In genomic region chr4:6709230-6710114, GRCh38 we compare ENCODE assay signal across 1 cellular context.
TF ChIP-seq lines count a peak whose summit lies in the region.

TSS of gene MRFAP1L1 (minus strand) at chr4:6709865. CDS start at chr4:6709629, 236 bp downstream.

TF ChIP-seq in HepG2, 621 proteins besides CTCF, POLR2A, EP300 and RAD21 (continued from another document and continues in another):
- TF ChIP-seq LRRFIP1 (CRISPR knock-in tag; conservative IDR thresholded peaks at IDR 0.05) (no peak), SMAD3 (CRISPR knock-in tag; IDR thresholded peaks at IDR 0.05) (peak; percentile 43), RBM22 (optimal IDR thresholded peaks at IDR 0.05; ENCODE audit: low read length) (no peak), PLRG1 (conservative IDR thresholded peaks at IDR 0.05) (no peak), ZBTB25 (CRISPR knock-in tag; IDR thresholded peaks at IDR 0.05) (peak; percentile 45; the same call in 1 of the 2 replicates), MZF1 (CRISPR knock-in tag; IDR thresholded peaks at IDR 0.05; ENCODE audit: borderline replicate concordance) (no peak), THAP8 (CRISPR knock-in tag; IDR thresholded peaks at IDR 0.05; ENCODE audit: borderline replicate concordance) (no peak), FOXC1 (CRISPR knock-in tag; IDR thresholded peaks at IDR 0.05; ENCODE audit: borderline replicate concordance) (no peak), ZNF263 (CRISPR knock-in tag; IDR thresholded peaks at IDR 0.05) (no peak), GATA4 (IDR thresholded peaks at IDR 0.05; ENCODE audit: borderline replicate concordance, low read depth) (no peak), HNRNPLL (IDR thresholded peaks at IDR 0.05; ENCODE audit: low read depth, low read length, poor library complexity, severe bottlenecking) (peak; percentile 62), ZNF609 (CRISPR knock-in tag; IDR thresholded peaks at IDR 0.05; ENCODE audit: borderline replicate concordance) (no peak), KDM2A (CRISPR knock-in tag; IDR thresholded peaks at IDR 0.05; ENCODE audit: borderline replicate concordance, low read depth) (no peak; the same call in 1 of the 2 replicates), ZFP90 (CRISPR knock-in tag; IDR thresholded peaks at IDR 0.05; ENCODE audit: borderline replicate concordance) (no peak), CSRNP2 (CRISPR knock-in tag; conservative IDR thresholded peaks at IDR 0.05; ENCODE audit: low read depth) (no peak), PAX8 (CRISPR knock-in tag; IDR thresholded peaks at IDR 0.05; ENCODE audit: borderline replicate concordance) (no peak), XBP1 (CRISPR knock-in tag; IDR thresholded peaks at IDR 0.05) (no peak), ETS1 (CRISPR knock-in tag; IDR thresholded peaks at IDR 0.05) (no peak), ZBTB49 (CRISPR knock-in tag; IDR thresholded peaks at IDR 0.05; ENCODE audit: borderline replicate concordance) (no peak), ARID5B (CRISPR knock-in tag; IDR thresholded peaks at IDR 0.05) (no peak; the same call in 1 of the 2 replicates), ZNF557 (CRISPR knock-in tag; IDR thresholded peaks at IDR 0.05) (no peak), IRF9 (CRISPR knock-in tag; IDR thresholded peaks at IDR 0.05; ENCODE audit: borderline replicate concordance) (no peak; the same call in 1 of the 2 replicates), GMEB2 (CRISPR knock-in tag; IDR thresholded peaks at IDR 0.05; ENCODE audit: low read depth) (peak; percentile 98), ATF7-NPFF (CRISPR knock-in tag; IDR thresholded peaks at IDR 0.05; ENCODE audit: low read depth) (0 out of 2 replicates have a peak, but pooled peaks have one; percentile 32), E2F2 (CRISPR knock-in tag; IDR thresholded peaks at IDR 0.05; ENCODE audit: borderline replicate concordance) (no peak), MYC (CRISPR knock-in tag; IDR thresholded peaks at IDR 0.05; ENCODE audit: borderline replicate concordance) (no peak), XRCC5 (optimal IDR thresholded peaks at IDR 0.05; ENCODE audit: low read length) (peak; percentile 10)
